11 cellular contexts compared by ENCODE assay signal in the genomic region with DNA sequence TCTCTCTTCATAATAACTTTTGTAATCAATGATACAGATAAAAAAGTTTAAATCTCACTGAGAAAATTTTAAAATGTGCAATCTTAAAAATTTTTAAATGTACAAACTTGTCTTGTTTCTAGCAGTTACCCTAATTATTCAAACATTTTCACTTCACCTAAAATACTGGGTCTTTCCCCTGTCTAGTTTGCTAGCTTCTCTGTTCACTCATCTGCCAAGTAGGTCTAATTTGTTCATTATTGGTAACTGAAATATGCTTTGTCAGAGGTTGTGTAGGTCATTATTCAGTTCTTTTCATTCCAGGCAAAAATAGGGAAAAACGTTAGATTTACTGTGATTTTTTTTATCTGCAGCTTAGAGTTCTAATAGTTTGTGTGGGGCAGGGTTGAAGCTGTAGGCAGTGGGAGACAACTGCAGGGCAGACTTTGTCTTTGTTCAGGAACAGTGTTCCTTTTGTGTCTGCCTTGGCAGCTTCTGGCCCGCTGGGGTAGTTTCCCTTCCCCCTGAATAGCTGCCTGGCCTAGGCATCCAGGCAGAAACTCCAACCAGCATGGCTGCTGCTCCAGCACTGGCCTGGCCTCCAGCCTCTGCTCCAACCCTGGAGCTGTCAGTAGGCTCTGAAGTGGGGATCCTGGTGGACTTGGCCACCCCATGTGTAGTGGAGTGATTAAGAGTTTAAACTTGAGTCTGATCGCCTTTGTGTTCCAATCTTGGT. TPM values are rescaled to one million over a fixed set of nuclear protein-coding genes. Genes with fewer than 3 reads are reported as not detected.
A peak's percentile ranks its signal among the peaks of the same experiment; 100 is the strongest.
DNase-seq lines count a peak whose midpoint lies in the region; ATAC-seq and TF ChIP-seq lines count a peak whose summit lies in the region.
"Had no signal": no experiment of that assay in that cellular context is flagged by ENCODE, and none has a peak within 500 bp of the region (broad histone marks: within the 10 kb centered on the region; RNA-seq: fewer than 3 reads in every experiment).

No MANE protein-coding gene starts in this region.

- H3K4me3 ChIP-seq in A673 (ENCODE audit: low read depth, low read length, poor library complexity, severe bottlenecking), result no peak overlapping the region
- H3K4me3 ChIP-seq in dorsolateral prefrontal cortex, result peak overlapping the region in 44 of 59 donors; percentile 3 to 57 (median 30)

- BruUV-seq in A673 (replicated peaks; lab: Mats Ljungman, UMichigan), result no TSS peak

- intact Hi-C loops in A673 (cut with micrococcal nuclease; ENCODE audit: unreplicated experiment) (no loop called here), dorsolateral prefrontal cortex (cut with DNase I) (loop anchor here in 1 of 2 donors (5.0 kb wide), 2 partner anchors 45 to 180 kb away; a partner anchor contains a TSS)

- H3K9me3 ChIP-seq in A673 (ENCODE audit: low read depth, low read length, poor library complexity, severe bottlenecking), result no peaks in the 10 kb centered on the region

- POLR2A ChIA-PET in A673 (lab: Charles Lee; ENCODE audit: low non-redundant PET), result no interaction called here

- H3K4me1 ChIP-seq in A673 (ENCODE audit: insufficient read depth, low read length, poor library complexity, severe bottlenecking), result peaks cover 79% of the 10 kb centered on the region

- CTCF ChIA-PET in A673 (lab: Charles Lee), result no interaction called here

- H3K27ac ChIP-seq in A673 (ENCODE audit: low read depth, low read length, poor library complexity, severe bottlenecking), result peak overlapping the region; percentile 79
- H3K27ac ChIP-seq in dorsolateral prefrontal cortex, result peak overlapping the region; percentile 54 to 97 (median 90)

- DNase-seq in A673 (ENCODE audit: low spot score) (peak; percentile 78), MV-4-11 (lab: John Stamatoyannopoulos, UW) (peak; percentile 16), dorsolateral prefrontal cortex (peak; percentile 21 to 88 (median 84)), myocyte (ENCODE audit: low read depth) (peak; percentile 47), T-helper 2 cell (no peak), SIG-M5 (lab: John Stamatoyannopoulos, UW) (no peak)
- DNase-seq: activated CD8-positive, alpha-beta T cell treated with anti-CD3 and anti-CD28 coated beads for 36 hours; AML-193; OCI-M1 had no signal

- no peaks in the 10 kb centered on the region for H3K27me3 ChIP-seq in A673 (replicated peaks; ENCODE audit: insufficient read depth, low read depth, low read length, poor library complexity)
- no peaks in the 10 kb centered on the region for H3K27me3 ChIP-seq in dorsolateral prefrontal cortex

- no peak for ATAC-seq in HG03520 (IDR thresholded peaks at IDR 0.05; ENCODE audit: unreplicated experiment)
- no peak for ATAC-seq in HG03565 (IDR thresholded peaks at IDR 0.05; ENCODE audit: unreplicated experiment)
- ATAC-seq: activated CD8-positive, alpha-beta T cell treated with anti-CD3 and anti-CD28 coated beads for 36 hours had no signal

- TF ChIP-seq CTCF in A673 (conservative IDR thresholded peaks at IDR 0.05; ENCODE audit: low read depth, low read length), result no peak
- peak in 13 of 56 donors; percentile 11 to 44 (median 26) for TF ChIP-seq CTCF in dorsolateral prefrontal cortex (IDR thresholded peaks at IDR 0.05 in 54 of 56, conservative IDR thresholded peaks at IDR 0.05 in 2 of 56; ENCODE audit: low read depth in 1 of 56, partially characterized antibody in 56 of 56)

- H3K36me3 ChIP-seq in A673 (ENCODE audit: insufficient read depth, low read length, poor library complexity, severe bottlenecking), result no peaks in the 10 kb centered on the region

RNA-seq across cellular contexts. Expression of a gene that starts 48.5 kb away (rescaled TPM):
- total RNA-seq in A673 (2021) (45.5 and 50.3 TPM in 2 replicates), dorsolateral prefrontal cortex (10 to 100 TPM; 10.9 to 39.0 (median 19.4) TPM), myocyte (4.7 and 6.1 TPM in 2 replicates)
- polyA plus RNA-seq in myocyte (2012), result 11.0 TPM

Comparison
In these comparisons a context has a peak if more than half of its experiments do, and no peak if none do; other contexts are left out.
1. DNase-seq: peak in A673 (single experiment), MV-4-11 (single experiment), dorsolateral prefrontal cortex (10 of 10) and myocyte (single experiment); none in T-helper 2 cell (0 of 5) and SIG-M5 (single experiment).